ENCODE assay signal across 21 cellular contexts in genomic region chr2:239249048-239249447, GRCh38.
A peak's percentile ranks its signal among the peaks of the same experiment; 100 is the strongest.
DNase-seq lines count a peak whose midpoint lies in the region; ATAC-seq and TF ChIP-seq lines count a peak whose summit lies in the region.
"Had no signal": no experiment of that assay in that cellular context is flagged by ENCODE, and none has a peak within 500 bp of the region (broad histone marks: within the 10 kb centered on the region; RNA-seq: fewer than 3 reads in every experiment).

No MANE protein-coding gene starts in this region.

- no peak overlapping the region for H2AFZ ChIP-seq in trophoblast cell (ENCODE audit: insufficient read depth, low read length, poor library complexity)

- H3K79me1 ChIP-seq in trophoblast cell (ENCODE audit: low read length) = no peaks in the 10 kb centered on the region

- H2BK12ac ChIP-seq in trophoblast cell (ENCODE audit: low read length) = no peak overlapping the region

- POLR2A ChIA-PET in AG04450 (lab: Yijun Ruan, JAX) = interaction anchor here (1.0 to 1.4 kb wide), 5 partner anchors 23 to 152 kb away, joined by 3 to 8 read pairs (median 6); partner anchors contain the start of gene HDAC4

- no peak overlapping the region for H3K23ac ChIP-seq in trophoblast cell (ENCODE audit: low read length)

- no peak for TF ChIP-seq EP300 in gastroesophageal sphincter (IDR thresholded peaks at IDR 0.05)

- CTCF ChIA-PET in AG04450 (lab: Charles Lee) = no interaction called here

- no peak overlapping the region for H3K14ac ChIP-seq in trophoblast cell (ENCODE audit: low read length)

- 83 to 89% methylated on average over 7 to 14 of the region's 17 CpGs for WGBS in gastroesophageal sphincter (ENCODE audit: low coverage in 1 of 2), 2 donors
- no CpG with 5 or more reads among the region's 17 CpGs for WGBS in trophoblast cell (ENCODE audit: extremely low coverage, insufficient coverage, insufficient read length)

- no peaks in the 10 kb centered on the region for H3K79me2 ChIP-seq in trophoblast cell (ENCODE audit: control insufficient read depth, insufficient read depth, low read length, poor library complexity)

- H2BK120ac ChIP-seq in trophoblast cell (ENCODE audit: insufficient read depth, low read length, poor library complexity) = no peak overlapping the region

- H2BK5ac ChIP-seq in trophoblast cell (ENCODE audit: low read depth, low read length, poor library complexity) = no peak overlapping the region

- no peak overlapping the region for H2AK5ac ChIP-seq in trophoblast cell (ENCODE audit: low read length)

- H4K8ac ChIP-seq in trophoblast cell (ENCODE audit: low read depth, low read length) = no peak overlapping the region

- H3K36me3 ChIP-seq in Peyer's patch (no peaks in the 10 kb centered on the region), gastroesophageal sphincter (no peaks in the 10 kb centered on the region), trophoblast cell (ENCODE audit: control insufficient read depth in 1 of 2, insufficient read depth in 2 of 2, low read length in 2 of 2) (no peaks in the 10 kb centered on the region)
- H3K36me3 ChIP-seq: cardiac muscle cell, thoracic aorta had no signal

- H3K4me1 ChIP-seq in Peyer's patch = peaks cover 0 to 33% (median 5%) of the 10 kb centered on the region in 4 donors
- H3K4me1 ChIP-seq in gastroesophageal sphincter = peaks cover 0 to 93% (median 25%) of the 10 kb centered on the region in 3 donors
- peaks cover 5 to 10% of the 10 kb centered on the region in 2 experiments for H3K4me1 ChIP-seq in trophoblast cell (ENCODE audit: control insufficient read depth in 1 of 2, insufficient read depth in 2 of 2, low read length in 2 of 2)

- peak overlapping the region; percentile 9 for H3K9ac ChIP-seq in trophoblast cell (ENCODE audit: low read length)
- H3K9ac ChIP-seq: KMS-11 had no signal

- DNase-seq in AG04450 (ENCODE audit: low read depth, low spot score) (no peak), Peyer's patch (peak in 1 of 3 donors; percentile 45), trophoblast cell (no peak), DMS79 (lab: John Stamatoyannopoulos, UW) (no peak), NCI-H69 (lab: John Stamatoyannopoulos, UW) (no peak), NCI-H1436 treated with DMSO at 0.1 percent for 48 hours (lab: John Stamatoyannopoulos, UW) (no peak)
- DNase-seq: activated CD4-positive, alpha-beta T cell treated with anti-CD3 and anti-CD28 coated beads, Interleukin-2, amount 50 U/mL, for 48 hours; activated naive CD4-positive, alpha-beta T cell; amniotic stem cell; NCI-H1048; NCI-H2029 treated with DMSO at 0.1 percent for 48 hours; PC-3; T-helper 2 cell had no signal

- H3K9me3 ChIP-seq in AG04450 (ENCODE audit: control insufficient read depth, insufficient read depth, low read length) (peaks cover 4% of the 10 kb centered on the region; the same call in 1 of the 2 replicates), Peyer's patch (no peaks in the 10 kb centered on the region), gastroesophageal sphincter (no peaks in the 10 kb centered on the region), trophoblast cell (ENCODE audit: insufficient read depth, low read depth, low read length) (no peaks in the 10 kb centered on the region)
- H3K9me3 ChIP-seq: neutrophil, thoracic aorta had no signal

- H4K12ac ChIP-seq in trophoblast cell (ENCODE audit: low read depth, low read length) = no peak overlapping the region

- ATAC-seq in gastroesophageal sphincter = no peak
- no peak for ATAC-seq in HG03571 (IDR thresholded peaks at IDR 0.05; ENCODE audit: unreplicated experiment)
- ATAC-seq: PC-3 had no signal

- H3K18ac ChIP-seq in trophoblast cell (ENCODE audit: low read length) = no peak overlapping the region

- no peak for TF ChIP-seq CTCF in AG04450 (IDR thresholded peaks at IDR 0.05; ENCODE audit: low read depth, low read length)
- no peak for TF ChIP-seq CTCF in Peyer's patch (IDR thresholded peaks at IDR 0.05)
- TF ChIP-seq CTCF in gastroesophageal sphincter (IDR thresholded peaks at IDR 0.05) = no peak

- H3K27ac ChIP-seq in AG04450 (ENCODE audit: low read depth, low read length) (peak overlapping the region; percentile 53), Peyer's patch (peak overlapping the region in 3 of 4 donors; percentile 29 to 72 (median 53)), gastroesophageal sphincter (peak overlapping the region; percentile 35 to 79 (median 76)), trophoblast cell (ENCODE audit: low read depth, low read length) (no peak overlapping the region)
- H3K27ac ChIP-seq: C4-2B, cardiac muscle cell, KMS-11, thoracic aorta, VCaP had no signal

- H3K4me3 ChIP-seq in AG04450 (ENCODE audit: low read depth, low read length) (no peak overlapping the region), Peyer's patch (no peak overlapping the region), gastroesophageal sphincter (no peak overlapping the region), trophoblast cell (ENCODE audit: low read depth, low read length) (peak overlapping the region; percentile 34)
- H3K4me3 ChIP-seq: cardiac muscle cell, thoracic aorta had no signal

- H4K91ac ChIP-seq in trophoblast cell (ENCODE audit: low read depth, low read length) = no peak overlapping the region

- H3K4ac ChIP-seq in trophoblast cell (ENCODE audit: low read depth, low read length) = no peak overlapping the region

- TF ChIP-seq POLR2A in Peyer's patch (IDR thresholded peaks at IDR 0.05) (no peak), gastroesophageal sphincter (IDR thresholded peaks at IDR 0.05) (no peak)

- H3K4me2 ChIP-seq in trophoblast cell (ENCODE audit: low read length) = no peak overlapping the region
- H3K4me2 ChIP-seq: KMS-11 had no signal

- H3K27me3 ChIP-seq in AG04450 (ENCODE audit: control insufficient read depth, insufficient read depth, low read length) = no peaks in the 10 kb centered on the region
- no peaks in the 10 kb centered on the region for H3K27me3 ChIP-seq in Peyer's patch
- no peaks in the 10 kb centered on the region for H3K27me3 ChIP-seq in gastroesophageal sphincter
- H3K27me3 ChIP-seq in trophoblast cell (ENCODE audit: insufficient read depth, low read length) = no peaks in the 10 kb centered on the region
- H3K27me3 ChIP-seq: cardiac muscle cell, neutrophil had no signal
